ENCODE assay signal across 8 cellular contexts in genomic region chr16:2904100-2904921, GRCh38. TPM values are rescaled to one million over a fixed set of nuclear protein-coding genes. Genes with fewer than 3 reads are reported as not detected.
DNase-seq lines count a peak whose midpoint lies in the region; FAIRE-seq and TF ChIP-seq lines count a peak whose summit lies in the region.

No MANE protein-coding gene starts in this region.

- peak; percentile 88 for TF ChIP-seq CTCF in HFF-Myc (IDR thresholded peaks at IDR 0.05; ENCODE audit: low read depth, low read length, missing control alignments)
- peak; percentile 87 to 99 for TF ChIP-seq CTCF in right atrium auricular region (IDR thresholded peaks at IDR 0.05)

- no peaks in the 10 kb centered on the region for H3K36me3 ChIP-seq in right atrium auricular region

- H3K9me3 ChIP-seq in right atrium auricular region: no peaks in the 10 kb centered on the region

- H3K4me1 ChIP-seq in right atrium auricular region: peaks cover 0 to 23% of the 10 kb centered on the region in 2 donors

- DNase-seq in GDM1 (lab: John Stamatoyannopoulos, UW): peak; percentile 74
- DNase-seq in HFF-Myc (ENCODE audit: extremely low read depth, low read depth): no peak
- DNase-seq in NCI-H146 (lab: John Stamatoyannopoulos, UW): peak; percentile 88
- DNase-seq in T-helper 2 cell: peak; percentile 61 to 86 (median 63)
- peak; percentile 83 for DNase-seq in right atrium auricular region (ENCODE audit: low spot score)
- peak; percentile 40 for DNase-seq in pulmonary artery endothelial cell (ENCODE audit: low read depth, low spot score)
- DNase-seq in urothelium cell line (ENCODE audit: low spot score): peak; percentile 90

- peak; percentile 70 for FAIRE-seq in urothelium cell line (lab: Jason Lieb, UNC)

- peak overlapping the region; percentile 96 for H3K27ac ChIP-seq in angular gyrus (ENCODE audit: low read depth, low read length)
- H3K27ac ChIP-seq in right atrium auricular region: peak overlapping the region; percentile 95 to 98

- H3K4me3 ChIP-seq in HFF-Myc (replicated peaks; ENCODE audit: low read depth, low read length) (peak overlapping the region; percentile 82), right atrium auricular region (peak overlapping the region; percentile 87 to 88)

- H3K27me3 ChIP-seq in right atrium auricular region: no peaks in the 10 kb centered on the region

RNA-seq across cellular contexts. Expression of gene FLYWCH1, which starts 7.4 kb away (rescaled TPM):
- total RNA-seq in right atrium auricular region (10 to 100 TPM; 31.5 to 37.8 TPM), pulmonary artery endothelial cell (32.5 and 33.4 TPM in 2 replicates)

RNA-seq across cellular contexts. Expression of gene FLYWCH2, which starts 21.3 kb away (rescaled TPM):
- total RNA-seq in right atrium auricular region (10 to 100 TPM; 48.2 to 57.9 TPM), pulmonary artery endothelial cell (38.9 and 49.6 TPM in 2 replicates)

RNA-seq across cellular contexts. Expression of gene PRSS22, which starts 46.3 kb away (rescaled TPM):
- not detected for total RNA-seq in right atrium auricular region
- not detected in 2 replicates for total RNA-seq in pulmonary artery endothelial cell

RNA-seq across cellular contexts. Expression of gene KREMEN2, which starts 59.8 kb away (rescaled TPM):
- total RNA-seq in right atrium auricular region (not detected), pulmonary artery endothelial cell (not detected in 2 replicates)
